In genomic region chr18:54148678-54149077, GRCh38 we compare ENCODE assay signal across 11 cellular contexts.
DNase-seq lines count a peak whose midpoint lies in the region; ATAC-seq, FAIRE-seq and TF ChIP-seq lines count a peak whose summit lies in the region.
"Had no signal": no experiment of that assay in that cellular context is flagged by ENCODE, and none has a peak within 500 bp of the region (broad histone marks: within the 10 kb centered on the region; RNA-seq: fewer than 3 reads in every experiment).

No MANE protein-coding gene starts in this region.

- DNase-seq in HCT116 (ENCODE audit: low read depth, low spot score) (no peak), SJSA1 (ENCODE audit: low read depth in 1 of 2, low spot score in 2 of 2) (peak in 1 of 2 experiments; percentile 43), endothelial cell of umbilical vein (ENCODE audit: low read depth, low spot score) (no peak), kidney glomerular epithelial cell (lab: John Stamatoyannopoulos, UW) (no peak)
- DNase-seq in effector CD4-positive, alpha-beta T cell, result no peak
- DNase-seq: Caco-2; central memory CD4-positive, alpha-beta T cell; kidney had no signal

- H3K36me3 ChIP-seq in HCT116 (ENCODE audit: control insufficient read depth in 1 of 2, insufficient read depth in 2 of 2, low read length in 2 of 2), result no peaks in the 10 kb centered on the region
- H3K36me3 ChIP-seq in SJSA1, result peaks cover 17% of the 10 kb centered on the region
- peaks cover 0 to 3% of the 10 kb centered on the region in 2 experiments for H3K36me3 ChIP-seq in endothelial cell of umbilical vein (ENCODE audit: control insufficient read depth in 2 of 2, extremely low read depth in 1 of 2, insufficient read depth in 2 of 2, low read length in 2 of 2)
- peaks cover 0 to 13% (median 2%) of the 10 kb centered on the region in 3 donors for H3K36me3 ChIP-seq in skeletal muscle tissue (ENCODE audit: control insufficient read depth in 3 of 3, insufficient read depth in 3 of 3, low read length in 3 of 3)

- peak overlapping the region; percentile 73 for H3K4me2 ChIP-seq in HCT116 (ENCODE audit: low read length)
- H3K4me2 ChIP-seq in endothelial cell of umbilical vein (ENCODE audit: insufficient read depth, low read length), result peak overlapping the region; percentile 85

- TF ChIP-seq POLR2A in HCT116 (IDR thresholded peaks at IDR 0.05; ENCODE audit: borderline replicate concordance, extremely low read depth, insufficient read depth, insufficient read length) (no peak), endothelial cell of umbilical vein (IDR thresholded peaks at IDR 0.05; ENCODE audit: low read depth, low read length) (no peak)

- H3K4me1 ChIP-seq in HCT116 (ENCODE audit: control insufficient read depth in 1 of 2, insufficient read depth in 2 of 2, low read length in 2 of 2) (peaks cover 25 to 37% of the 10 kb centered on the region in 2 experiments), SJSA1 (replicated peaks) (peaks cover 33% of the 10 kb centered on the region), endothelial cell of umbilical vein (ENCODE audit: control insufficient read depth, extremely low read depth, insufficient read depth, low read length) (peaks cover 26% of the 10 kb centered on the region), skeletal muscle tissue (ENCODE audit: control insufficient read depth in 3 of 3, insufficient read depth in 3 of 3, low read length in 3 of 3) (no peaks in the 10 kb centered on the region)
- H3K4me1 ChIP-seq: Caco-2 had no signal

- H3K9me2 ChIP-seq in HCT116 (ENCODE audit: insufficient read depth), result no peaks in the 10 kb centered on the region

- intact Hi-C loops in HCT116 (cut with micrococcal nuclease), result loop anchor here (5.0 to 10.0 kb wide), 2 partner anchors 124 to 526 kb away; no protein-coding TSS in a partner anchor
- intact Hi-C loops in endothelial cell of umbilical vein (cut with micrococcal nuclease), result loop anchor here (1.0 to 2.0 kb wide), 5 partner anchors 10 to 208 kb away; partner anchors contain the start of genes C18orf54, MBD2, POLI and STARD6

- no peaks in the 10 kb centered on the region for H4K20me1 ChIP-seq in HCT116 (ENCODE audit: insufficient read depth)
- no peaks in the 10 kb centered on the region for H4K20me1 ChIP-seq in endothelial cell of umbilical vein (replicated peaks; ENCODE audit: control insufficient read depth, extremely low read depth, insufficient read depth, low read length)

- H3K9me3 ChIP-seq in HCT116 (ENCODE audit: control insufficient read depth in 1 of 2, insufficient read depth in 1 of 2, low read depth in 1 of 2, low read length in 2 of 2) (peaks cover 0 to under 1% of the 10 kb centered on the region in 2 experiments; a peak in 1 of 4 replicates), SJSA1 (replicated peaks) (no peaks in the 10 kb centered on the region), endothelial cell of umbilical vein (replicated peaks; ENCODE audit: control insufficient read depth, insufficient read depth, low read length) (no peaks in the 10 kb centered on the region), skeletal muscle tissue (ENCODE audit: control insufficient read depth in 3 of 3, low read length in 3 of 3) (peaks cover 0 to 1% (median 0%) of the 10 kb centered on the region in 3 donors)
- H3K9me3 ChIP-seq: Caco-2 had no signal

- no peak for TF ChIP-seq RAD21 in HCT116 (IDR thresholded peaks at IDR 0.05; ENCODE audit: low read depth)

- peak; percentile 59 for ATAC-seq in HCT116
- no peak for ATAC-seq in HG02852 (IDR thresholded peaks at IDR 0.05; ENCODE audit: unreplicated experiment)
- ATAC-seq in HG03095 (IDR thresholded peaks at IDR 0.05; ENCODE audit: unreplicated experiment), result no peak

- BruUV-seq in HCT116 (replicated peaks; lab: Mats Ljungman, UMichigan) (no TSS peak), endothelial cell of umbilical vein (replicated peaks; lab: Mats Ljungman, UMichigan) (TSS peak; percentile 35)

- H3K27ac ChIP-seq in HCT116 (ENCODE audit: low read depth, low read length) (peak overlapping the region; percentile 74), SJSA1 (peak overlapping the region; percentile 99), endothelial cell of umbilical vein (ENCODE audit: insufficient read depth, low read depth, low read length) (peak overlapping the region; percentile 98), skeletal muscle tissue (ENCODE audit: low read depth, low read length) (peak overlapping the region; percentile 33)

- peak overlapping the region; percentile 42 for H3K9ac ChIP-seq in HCT116 (ENCODE audit: low read length)
- H3K9ac ChIP-seq in endothelial cell of umbilical vein (replicated peaks; ENCODE audit: extremely low read depth, insufficient read depth, low read length), result peak overlapping the region; percentile 11
- no peak overlapping the region for H3K9ac ChIP-seq in skeletal muscle tissue (ENCODE audit: low read depth in 1 of 3, low read length in 3 of 3)

- RAD21 ChIA-PET in HCT116 (lab: Charles Lee; ENCODE audit: low non-redundant PET in 1 of 2, low total read pairs in 2 of 2, uncharacterized antibody in 2 of 2, unreplicated experiment in 2 of 2), result no interaction called here

- POLR2A ChIA-PET in HCT116 (lab: Charles Lee) (no interaction called here), endothelial cell of umbilical vein (lab: Charles Lee) (no interaction called here)

- H3K4me3 ChIP-seq in HCT116 (replicated peaks in 1 of 2; ENCODE audit: low read depth in 1 of 2, low read length in 2 of 2) (peak overlapping the region; percentile 11 to 44; a peak in 3 of 4 replicates), SJSA1 (no peak overlapping the region), endothelial cell of umbilical vein (replicated peaks in 1 of 3; ENCODE audit: insufficient read depth in 1 of 3, low read depth in 1 of 3, low read length in 3 of 3) (peak overlapping the region in 1 of 3 experiments; percentile 50), skeletal muscle tissue (ENCODE audit: low read length in 3 of 3) (no peak overlapping the region)

- CTCF ChIA-PET in HCT116 (lab: Charles Lee) (no interaction called here), endothelial cell of umbilical vein (lab: Charles Lee) (interaction anchor here (0.9 to 2.1 kb wide), 5 partner anchors 11 to 121 kb away, joined by 3 to 8 read pairs (median 3); partner anchors contain the start of gene POLI)

- dilution Hi-C loops in endothelial cell of umbilical vein (cut with MboI; ENCODE audit: extremely low pct_ligation_motif_present, low sequenced_read_pairs), result no loop called here

- H3K27me3 ChIP-seq in HCT116 (ENCODE audit: insufficient read depth, low read length) (no peaks in the 10 kb centered on the region), SJSA1 (replicated peaks) (no peaks in the 10 kb centered on the region), endothelial cell of umbilical vein (ENCODE audit: control insufficient read depth in 2 of 2, insufficient read depth in 2 of 2, low read length in 2 of 2) (no peaks in the 10 kb centered on the region), skeletal muscle tissue (ENCODE audit: control insufficient read depth in 3 of 3, insufficient read depth in 3 of 3, low read length in 3 of 3) (no peaks in the 10 kb centered on the region)

- no peak for FAIRE-seq in endothelial cell of umbilical vein (lab: Jason Lieb, UNC)
- FAIRE-seq: kidney had no signal

- no peak for TF ChIP-seq CTCF in HCT116 (IDR thresholded peaks at IDR 0.05 in 2 of 3, conservative IDR thresholded peaks at IDR 0.05 in 1 of 3; ENCODE audit: borderline replicate concordance in 1 of 3, insufficient read depth in 1 of 3, low read depth in 2 of 3, low read length in 2 of 3)
- no peak for TF ChIP-seq CTCF in endothelial cell of umbilical vein (IDR thresholded peaks at IDR 0.05; ENCODE audit: extremely low read depth in 1 of 2, insufficient read depth in 1 of 2, low read depth in 1 of 2, low read length in 2 of 2)

- no peaks in the 10 kb centered on the region for H3K79me2 ChIP-seq in HCT116 (ENCODE audit: insufficient read depth, low read length)
- H3K79me2 ChIP-seq in endothelial cell of umbilical vein (ENCODE audit: control insufficient read depth, insufficient read depth, low read length), result no peaks in the 10 kb centered on the region

- H2AFZ ChIP-seq in HCT116 (ENCODE audit: low read depth, low read length, poor library complexity, severe bottlenecking) (no peak overlapping the region), endothelial cell of umbilical vein (ENCODE audit: low read depth, low read length) (no peak overlapping the region)

- H3K9me1 ChIP-seq in endothelial cell of umbilical vein (replicated peaks; ENCODE audit: control insufficient read depth, extremely low read depth, insufficient read depth, low read length), result no peaks in the 10 kb centered on the region

TF ChIP-seq in HCT116, 20 proteins besides CTCF, POLR2A, EP300 and RAD21 (continues in another document):
- no peak for TF ChIP-seq FOSL1 (IDR thresholded peaks at IDR 0.05; ENCODE audit: low read depth)

TF ChIP-seq in endothelial cell of umbilical vein, 7 proteins besides CTCF, POLR2A, EP300 and RAD21:
- TF ChIP-seq MYC (IDR thresholded peaks at IDR 0.05; ENCODE audit: low read depth, low read length) (no peak), EZH2 (IDR thresholded peaks at IDR 0.05; ENCODE audit: borderline replicate concordance, low read depth, low read length, severe bottlenecking) (no peak), POLR2AphosphoS5 (IDR thresholded peaks at IDR 0.05; ENCODE audit: insufficient read depth, low read depth, low read length) (no peak), GATA2 (IDR thresholded peaks at IDR 0.05; ENCODE audit: insufficient read depth, insufficient read length, low read depth, low read length) (no peak), JUN (IDR thresholded peaks at IDR 0.05; ENCODE audit: borderline replicate concordance, insufficient read depth, insufficient read length, low read depth) (no peak), FOS (IDR thresholded peaks at IDR 0.05; ENCODE audit: borderline replicate concordance, insufficient read depth, low read length) (no peak), MAX (IDR thresholded peaks at IDR 0.05; ENCODE audit: insufficient read depth, insufficient read length) (no peak)

Comparison
In these comparisons a context has a peak if more than half of its experiments do, and no peak if none do; other contexts are left out.
1. H3K27ac ChIP-seq: peak in every context shown above with its lines; median percentile 99 in SJSA1; 98 in endothelial cell of umbilical vein; 74 in HCT116; 33 in skeletal muscle tissue.
2. H3K4me3 ChIP-seq: peak in HCT116 (2 of 2); none in SJSA1 (single experiment) and skeletal muscle tissue (0 of 3).
3. H3K9ac ChIP-seq: peak in HCT116 (single experiment) and endothelial cell of umbilical vein (single experiment); none in skeletal muscle tissue (0 of 3).